ENCODE assay signal across 8 cellular contexts in genomic region chr21:45136927-45137611, GRCh38.
A peak's percentile ranks its signal among the peaks of the same experiment; 100 is the strongest.
DNase-seq lines count a peak whose midpoint lies in the region; ATAC-seq and TF ChIP-seq lines count a peak whose summit lies in the region.

No MANE protein-coding gene starts in this region.

- H3K4me3 Mint-ChIP-seq in GM23338, result no peak overlapping the region

- no peaks in the 10 kb centered on the region for H3K79me2 ChIP-seq in GM23338 (replicated peaks; ENCODE audit: insufficient read depth)

- peaks cover 2% of the 10 kb centered on the region; the same call in 1 of the 3 replicates for H3K4me1 Mint-ChIP-seq in GM23338

- peak; percentile 81 to 88 for TF ChIP-seq CTCF in GM23338 (conservative IDR thresholded peaks at IDR 0.05; ENCODE audit: low read depth in 2 of 2)

- DNase-seq in AG20443 (ENCODE audit: low spot score) (peak; percentile 85), GM23338 (ENCODE audit: low spot score) (peak; percentile 96), NCI-H526 (lab: John Stamatoyannopoulos, UW) (peak; percentile 23 to 81), medulla oblongata (ENCODE audit: extremely low spot score) (peak; percentile 89)
- peak; percentile 64 for DNase-seq in activated CD4-positive, alpha-beta T cell treated with anti-CD3 and anti-CD28 coated beads, Interleukin-2, amount 50 U/mL, for 1 hour
- DNase-seq in effector CD8-positive, alpha-beta T cell (lab: John Stamatoyannopoulos, UW), result peak; percentile 28
- peak; percentile 38 for DNase-seq in stimulated activated CD8-positive, alpha-beta memory T cell treated with anti-CD3 and anti-CD28 coated beads, Interleukin-15, amount 100 ng/mL, for 1 hour (ENCODE audit: low read depth)

- no peak overlapping the region for H3K27ac ChIP-seq in GM23338 (ENCODE audit: low read depth)

- no peak overlapping the region for H3K4me3 ChIP-seq in GM23338

- no peaks in the 10 kb centered on the region for H3K36me3 ChIP-seq in GM23338 (ENCODE audit: insufficient read depth)

- no peaks in the 10 kb centered on the region for H3K4me1 ChIP-seq in GM23338 (ENCODE audit: insufficient read depth)

- H3K27me3 ChIP-seq in GM23338 (ENCODE audit: insufficient read depth), result no peaks in the 10 kb centered on the region

- no peak overlapping the region for H3K4me2 ChIP-seq in GM23338

- no peaks in the 10 kb centered on the region for H3K36me3 Mint-ChIP-seq in GM23338 (ENCODE audit: low read depth)

- no peaks in the 10 kb centered on the region for H3K9me2 ChIP-seq in GM23338 (ENCODE audit: insufficient read depth)

- H3K27ac Mint-ChIP-seq in GM23338, result no peak overlapping the region

- no peaks in the 10 kb centered on the region for H3F3A ChIP-seq in GM23338 (replicated peaks; ENCODE audit: low read depth)

- H3K27me3 Mint-ChIP-seq in GM23338 (ENCODE audit: insufficient read depth, low read depth, poor library complexity), result peaks cover 6% of the 10 kb centered on the region

- no peaks in the 10 kb centered on the region for H3K9me3 Mint-ChIP-seq in GM23338

- no peak overlapping the region for H2AFZ ChIP-seq in GM23338

- 0 out of 2 replicates have a peak, but pooled peaks cover 4% of the 10 kb centered on the region for H4K20me1 ChIP-seq in GM23338 (replicated peaks; ENCODE audit: insufficient read depth)

- peak; percentile 68 for ATAC-seq in GM23338
- ATAC-seq in GM21786 (IDR thresholded peaks at IDR 0.05; ENCODE audit: unreplicated experiment), result no peak

TF ChIP-seq in GM23338, 12 proteins besides CTCF, POLR2A, EP300 and RAD21:
- TF ChIP-seq ZNF114 (CRISPR knock-in tag; IDR thresholded peaks at IDR 0.05) (no peak), REST (IDR thresholded peaks at IDR 0.05; ENCODE audit: unreplicated experiment) (no peak), ZNF331 (CRISPR knock-in tag; IDR thresholded peaks at IDR 0.05; ENCODE audit: low read depth) (no peak), NANOG (IDR thresholded peaks at IDR 0.05; ENCODE audit: borderline replicate concordance) (no peak), JUNB (IDR thresholded peaks at IDR 0.05; ENCODE audit: unreplicated experiment) (no peak), ZNF462 (CRISPR knock-in tag; IDR thresholded peaks at IDR 0.05) (no peak), EZH2phosphoT487 (IDR thresholded peaks at IDR 0.05; ENCODE audit: unreplicated experiment) (no peak), CREB1 (CRISPR knock-in tag; IDR thresholded peaks at IDR 0.05; ENCODE audit: low read depth) (no peak), STAT1 (IDR thresholded peaks at IDR 0.05; ENCODE audit: unreplicated experiment) (no peak), POLR2AphosphoS5 (IDR thresholded peaks at IDR 0.05; ENCODE audit: low read depth) (no peak), EZH2 (IDR thresholded peaks at IDR 0.05; ENCODE audit: low read depth, unreplicated experiment) (no peak)
- TF ChIP-seq, protein P1, sequence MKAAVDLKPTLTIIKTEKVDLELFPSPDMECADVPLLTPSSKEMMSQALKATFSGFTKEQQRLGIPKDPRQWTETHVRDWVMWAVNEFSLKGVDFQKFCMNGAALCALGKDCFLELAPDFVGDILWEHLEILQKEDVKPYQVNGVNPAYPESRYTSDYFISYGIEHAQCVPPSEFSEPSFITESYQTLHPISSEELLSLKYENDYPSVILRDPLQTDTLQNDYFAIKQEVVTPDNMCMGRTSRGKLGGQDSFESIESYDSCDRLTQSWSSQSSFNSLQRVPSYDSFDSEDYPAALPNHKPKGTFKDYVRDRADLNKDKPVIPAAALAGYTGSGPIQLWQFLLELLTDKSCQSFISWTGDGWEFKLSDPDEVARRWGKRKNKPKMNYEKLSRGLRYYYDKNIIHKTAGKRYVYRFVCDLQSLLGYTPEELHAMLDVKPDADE (IDR thresholded peaks at IDR 0.05), result no peak

Comparison
In these comparisons a context has a peak if more than half of its experiments do, and no peak if none do; other contexts are left out.
1. DNase-seq: peak in every context shown above with its lines; median percentile 96 in GM23338; 89 in medulla oblongata; 85 in AG20443; 64 in activated CD4-positive, alpha-beta T cell treated with anti-CD3 and anti-CD28 coated beads, Interleukin-2, amount 50 U/mL, for 1 hour; 52 in NCI-H526; 38 in stimulated activated CD8-positive, alpha-beta memory T cell treated with anti-CD3 and anti-CD28 coated beads, Interleukin-15, amount 100 ng/mL, for 1 hour; 28 in effector CD8-positive, alpha-beta T cell.